In the genomic region with DNA sequence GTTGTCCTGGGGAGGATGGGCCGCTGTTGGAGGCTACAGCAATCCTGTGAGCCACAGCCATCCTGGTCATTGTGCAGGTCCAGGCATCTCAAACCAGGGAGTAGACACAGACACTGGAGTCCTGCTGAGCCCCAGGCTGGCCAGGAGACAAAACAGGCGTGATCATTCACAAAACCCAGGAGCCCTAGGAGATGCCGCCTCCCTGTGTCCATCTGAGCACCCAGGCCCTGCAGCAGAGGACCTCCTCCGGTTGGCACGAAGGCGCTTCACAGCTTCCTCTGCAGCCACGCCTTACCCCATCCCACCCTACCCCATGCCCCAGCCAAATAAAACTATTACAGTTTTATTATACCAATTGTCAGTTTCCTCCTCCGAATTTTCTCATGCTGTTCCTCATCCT, we compare ENCODE assay signal across 2 cellular contexts.
TF ChIP-seq lines count a peak whose summit lies in the region.

No MANE protein-coding gene starts in this region.

TF ChIP-seq in SK-N-SH, 30 proteins besides CTCF, POLR2A, EP300 and RAD21 (continued from another document):
- TF ChIP-seq CHD2 (IDR thresholded peaks at IDR 0.05; ENCODE audit: low read length, partially characterized antibody) (no peak), NRF1 (IDR thresholded peaks at IDR 0.05; ENCODE audit: low read depth, low read length) (no peak), RCOR1 (IDR thresholded peaks at IDR 0.05; ENCODE audit: low read length) (no peak), TCF12 (IDR thresholded peaks at IDR 0.05) (no peak)
- TF ChIP-seq, protein P1, sequence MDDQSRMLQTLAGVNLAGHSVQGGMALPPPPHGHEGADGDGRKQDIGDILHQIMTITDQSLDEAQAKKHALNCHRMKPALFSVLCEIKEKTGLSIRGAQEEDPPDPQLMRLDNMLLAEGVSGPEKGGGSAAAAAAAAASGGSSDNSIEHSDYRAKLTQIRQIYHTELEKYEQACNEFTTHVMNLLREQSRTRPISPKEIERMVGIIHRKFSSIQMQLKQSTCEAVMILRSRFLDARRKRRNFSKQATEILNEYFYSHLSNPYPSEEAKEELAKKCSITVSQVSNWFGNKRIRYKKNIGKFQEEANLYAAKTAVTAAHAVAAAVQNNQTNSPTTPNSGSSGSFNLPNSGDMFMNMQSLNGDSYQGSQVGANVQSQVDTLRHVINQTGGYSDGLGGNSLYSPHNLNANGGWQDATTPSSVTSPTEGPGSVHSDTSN (IDR thresholded peaks at IDR 0.05): no peak
TF ChIP-seq in SK-N-SH: peak in this region for 0.

TF ChIP-seq in SK-N-SH treated with all-trans-retinoic acid at 6 μM for 48 hours, 23 proteins besides CTCF, POLR2A, EP300 and RAD21 (continued from another document):
- TF ChIP-seq, protein P2, sequence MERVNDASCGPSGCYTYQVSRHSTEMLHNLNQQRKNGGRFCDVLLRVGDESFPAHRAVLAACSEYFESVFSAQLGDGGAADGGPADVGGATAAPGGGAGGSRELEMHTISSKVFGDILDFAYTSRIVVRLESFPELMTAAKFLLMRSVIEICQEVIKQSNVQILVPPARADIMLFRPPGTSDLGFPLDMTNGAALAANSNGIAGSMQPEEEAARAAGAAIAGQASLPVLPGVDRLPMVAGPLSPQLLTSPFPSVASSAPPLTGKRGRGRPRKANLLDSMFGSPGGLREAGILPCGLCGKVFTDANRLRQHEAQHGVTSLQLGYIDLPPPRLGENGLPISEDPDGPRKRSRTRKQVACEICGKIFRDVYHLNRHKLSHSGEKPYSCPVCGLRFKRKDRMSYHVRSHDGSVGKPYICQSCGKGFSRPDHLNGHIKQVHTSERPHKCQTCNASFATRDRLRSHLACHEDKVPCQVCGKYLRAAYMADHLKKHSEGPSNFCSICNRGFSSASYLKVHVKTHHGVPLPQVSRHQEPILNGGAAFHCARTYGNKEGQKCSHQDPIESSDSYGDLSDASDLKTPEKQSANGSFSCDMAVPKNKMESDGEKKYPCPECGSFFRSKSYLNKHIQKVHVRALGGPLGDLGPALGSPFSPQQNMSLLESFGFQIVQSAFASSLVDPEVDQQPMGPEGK (CRISPR knock-in tag; IDR thresholded peaks at IDR 0.05; ENCODE audit: borderline replicate concordance): no peak
